19 cellular contexts compared by ENCODE assay signal in the genomic region with DNA sequence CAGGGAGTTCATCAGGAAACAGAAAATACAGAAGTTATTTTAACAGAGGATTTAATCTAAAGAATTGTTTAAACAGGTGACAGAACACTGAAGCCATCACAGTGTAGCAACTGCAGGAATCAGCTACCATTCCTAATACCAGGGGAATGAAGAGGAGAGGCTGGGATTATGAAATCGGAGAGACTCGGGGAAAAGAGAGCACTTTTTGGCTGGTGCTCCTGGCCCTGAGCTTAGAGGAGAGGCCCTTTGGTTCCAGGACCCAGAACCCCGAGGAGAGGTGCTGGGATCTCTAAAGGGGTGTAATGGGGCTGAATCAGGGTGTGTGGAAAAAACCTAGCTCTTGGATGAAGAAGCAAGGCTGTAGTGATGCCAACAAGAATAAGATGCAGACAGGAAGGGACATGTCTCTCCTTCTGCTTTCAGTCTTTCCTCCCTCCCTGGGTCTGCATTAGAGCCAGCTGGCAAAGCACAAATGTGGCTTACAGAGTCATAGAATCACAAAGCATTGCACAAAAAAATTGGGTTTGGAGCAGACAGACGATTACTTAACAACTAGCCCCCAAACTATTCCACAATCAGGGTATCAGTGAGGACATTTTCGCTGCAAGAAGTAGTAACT. TPM values are rescaled to one million over a fixed set of nuclear protein-coding genes. Genes with fewer than 3 reads are reported as not detected.
DNase-seq lines count a peak whose midpoint lies in the region; ATAC-seq and TF ChIP-seq lines count a peak whose summit lies in the region.
"Had no signal": no experiment of that assay in that cellular context is flagged by ENCODE, and none has a peak within 500 bp of the region (broad histone marks: within the 10 kb centered on the region; RNA-seq: fewer than 3 reads in every experiment).

No MANE protein-coding gene starts in this region.

- H3K9me3 Mint-ChIP-seq in MCF 10A (ENCODE audit: unreplicated experiment): no peaks in the 10 kb centered on the region

- no peak overlapping the region for H3K27ac Mint-ChIP-seq in MCF 10A (ENCODE audit: low read depth, unreplicated experiment)
- H3K27ac Mint-ChIP-seq: activated naive CD8-positive, alpha-beta T cell had no signal

- intact Hi-C loops in MCF 10A (cut with micrococcal nuclease): no loop called here
- intact Hi-C loops in Right ventricle myocardium superior (cut with DNase I): no loop called here
- intact Hi-C loops in prostate gland (cut with DNase I): no loop called here

- DNase-seq in G401 (ENCODE audit: low spot score) (peak; percentile 56), MCF 10A (ENCODE audit: unreplicated experiment) (peak; percentile 51), Right ventricle myocardium superior (peak; percentile 69), prostate gland (ENCODE audit: low spot score) (peak; percentile 57), GM19238 (ENCODE audit: insufficient read length, low spot score) (no peak), UCSD-AML1 (lab: John Stamatoyannopoulos, UW; ENCODE audit: unreplicated experiment) (no peak)
- DNase-seq: activated CD4-positive, alpha-beta T cell treated with anti-CD3 and anti-CD28 coated beads, Interleukin-2, amount 50 U/mL, for 1 hour; Caco-2; kidney glomerular epithelial cell; NCI-H1092 treated with DMSO at 0.1 percent for 48 hours; NCI-H2227 treated with DMSO at 0.1 percent for 48 hours; pancreas; stimulated activated naive CD4-positive, alpha-beta T cell; T1000 had no signal

- in situ Hi-C loops in G401 (cut with HindIII; ENCODE audit: low sequenced_read_pairs): no loop called here

- no peak overlapping the region for H3K4me3 ChIP-seq in prostate gland
- H3K4me3 ChIP-seq: K562, pancreas had no signal

- no peaks in the 10 kb centered on the region for H3K9me3 ChIP-seq in prostate gland
- H3K9me3 ChIP-seq: Caco-2, pancreas had no signal

- TF ChIP-seq CTCF in MCF 10A (IDR thresholded peaks at IDR 0.05; ENCODE audit: unreplicated experiment): no peak
- no peak for TF ChIP-seq CTCF in prostate gland (IDR thresholded peaks at IDR 0.05)

- H3K4me3 Mint-ChIP-seq in MCF 10A (ENCODE audit: unreplicated experiment): no peak overlapping the region
- H3K4me3 Mint-ChIP-seq: activated naive CD8-positive, alpha-beta T cell had no signal

- H3K27me3 Mint-ChIP-seq in MCF 10A (ENCODE audit: insufficient read depth, unreplicated experiment): peaks cover 1% of the 10 kb centered on the region
- H3K27me3 Mint-ChIP-seq: activated naive CD8-positive, alpha-beta T cell had no signal

- no peaks in the 10 kb centered on the region for H3K4me1 ChIP-seq in prostate gland (replicated peaks)
- H3K4me1 ChIP-seq: pancreas had no signal

- 28% methylated on average over 5 of the region's 5 CpGs for WGBS in prostate gland

- BruUV-seq in MCF 10A (replicated peaks; lab: Mats Ljungman, UMichigan): no TSS peak

- POLR2A ChIA-PET in MCF 10A (lab: Yijun Ruan, JAX): interaction anchor here (0.5 to 3.2 kb wide), 6 partner anchors 11 to 895 kb away, joined by 3 to 27 read pairs (median 3); a partner anchor contains a TSS

- H3K27ac ChIP-seq in prostate gland: peak overlapping the region; percentile 27 to 55
- H3K27ac ChIP-seq: pancreas had no signal

- peak; percentile 90 for ATAC-seq in Right ventricle myocardium superior (ENCODE audit: poor library complexity)
- ATAC-seq in HG02884 (IDR thresholded peaks at IDR 0.05; ENCODE audit: unreplicated experiment): no peak
- no peak for ATAC-seq in GM21360 (IDR thresholded peaks at IDR 0.05; ENCODE audit: unreplicated experiment)
- ATAC-seq: K562 had no signal

- CTCF ChIA-PET in MCF 10A (lab: Yijun Ruan, JAX): interaction anchor here (0.6 to 5.5 kb wide), 14 partner anchors 9 to 998 kb away, joined by 3 to 80 read pairs (median 4); a partner anchor contains a TSS

- no peak for TF ChIP-seq POLR2A in prostate gland (IDR thresholded peaks at IDR 0.05)

- H3K27me3 ChIP-seq in prostate gland (replicated peaks; ENCODE audit: insufficient read depth): no peaks in the 10 kb centered on the region
- H3K27me3 ChIP-seq: pancreas had no signal

- H3K36me3 ChIP-seq in prostate gland: no peaks in the 10 kb centered on the region
- H3K36me3 ChIP-seq: pancreas had no signal

- H3K4me1 Mint-ChIP-seq in MCF 10A (ENCODE audit: insufficient read depth, unreplicated experiment): peaks cover 11% of the 10 kb centered on the region

- H3K36me3 Mint-ChIP-seq in MCF 10A (ENCODE audit: insufficient read depth, unreplicated experiment): no peaks in the 10 kb centered on the region

RNA-seq across cellular contexts. Expression of a gene that starts 11.6 kb away (rescaled TPM):
- total RNA-seq in G401 (2014; rRNA removed; shearing (Covaris generic)): 107 and 206 TPM in 2 replicates
- total RNA-seq in MCF 10A (2022) (86.4 and 91.8 TPM in 2 replicates), Right ventricle myocardium superior (28.7 TPM), prostate gland (10 to 100 TPM; 35.6 to 44.3 TPM)

RNA-seq across cellular contexts. Expression of a gene that starts 22.8 kb away (rescaled TPM):
- not detected in 2 replicates for total RNA-seq in G401 (2014; rRNA removed; shearing (Covaris generic))
- total RNA-seq in MCF 10A (2022) (not detected in 2 replicates), Right ventricle myocardium superior (not detected), prostate gland (under 1 TPM; 0.28 to 0.77 TPM)
- total RNA-seq: Caco-2, K562, SK-MEL-5 had no signal

Comparison
In these comparisons a context has a peak if more than half of its experiments do, and no peak if none do; other contexts are left out.
1. DNase-seq: peak in G401 (single experiment), MCF 10A (single experiment), Right ventricle myocardium superior (single experiment) and prostate gland (single experiment); none in GM19238 (single experiment) and UCSD-AML1 (single experiment).